ENCODE assay signal across 8 cellular contexts in genomic region chr1:26771643-26772321, GRCh38. TPM values are rescaled to one million over a fixed set of nuclear protein-coding genes. Genes with fewer than 3 reads are reported as not detected.
DNase-seq lines count a peak whose midpoint lies in the region; ATAC-seq and TF ChIP-seq lines count a peak whose summit lies in the region.

No MANE protein-coding gene starts in this region.

- H3K27ac Mint-ChIP-seq in CD4-positive, CD25-positive, alpha-beta regulatory T cell: peak overlapping the region in 2 of 3 donors; percentile 20 to 52
- H3K27ac Mint-ChIP-seq in activated T-helper 1 cell treated with anti-CD3 and anti-CD28 coated beads, Interleukin-12 subunit alpha, Interleukin-12 subunit beta, Interleukin-2, Interleukin-4 antibody, amounts not matched to agents 30 ng/mL and 10 ng/mL and 1 ng/mL, durations not matched to agents 14 hours and 24 hours and 36 hours: peak overlapping the region; percentile 64
- peak overlapping the region; percentile 55 for H3K27ac Mint-ChIP-seq in glutamatergic neuron (ENCODE audit: unreplicated experiment)

- H3K9me3 Mint-ChIP-seq in CD4-positive, CD25-positive, alpha-beta regulatory T cell: no peaks in the 10 kb centered on the region
- H3K9me3 Mint-ChIP-seq in activated T-helper 1 cell treated with anti-CD3 and anti-CD28 coated beads, Interleukin-12 subunit alpha, Interleukin-12 subunit beta, Interleukin-2, Interleukin-4 antibody, amounts not matched to agents 30 ng/mL and 10 ng/mL and 1 ng/mL, durations not matched to agents 14 hours and 24 hours and 36 hours: no peaks in the 10 kb centered on the region
- H3K9me3 Mint-ChIP-seq in glutamatergic neuron (ENCODE audit: unreplicated experiment): peaks cover 19% of the 10 kb centered on the region

- H3K9me3 ChIP-seq in CD4-positive, CD25-positive, alpha-beta regulatory T cell (ENCODE audit: control insufficient read depth in 2 of 2, low read length in 2 of 2): no peaks in the 10 kb centered on the region

- peaks cover 61% of the 10 kb centered on the region for H3K36me3 Mint-ChIP-seq in CD4-positive, CD25-positive, alpha-beta regulatory T cell
- peaks cover 80% of the 10 kb centered on the region for H3K36me3 Mint-ChIP-seq in activated T-helper 1 cell treated with anti-CD3 and anti-CD28 coated beads, Interleukin-12 subunit alpha, Interleukin-12 subunit beta, Interleukin-2, Interleukin-4 antibody, amounts not matched to agents 30 ng/mL and 10 ng/mL and 1 ng/mL, durations not matched to agents 14 hours and 24 hours and 36 hours (ENCODE audit: low read depth)
- H3K36me3 Mint-ChIP-seq in glutamatergic neuron (ENCODE audit: unreplicated experiment): peaks cover 11% of the 10 kb centered on the region

- no peak for TF ChIP-seq CTCF in glutamatergic neuron (IDR thresholded peaks at IDR 0.05; ENCODE audit: partially characterized antibody, unreplicated experiment)

- H3K4me3 ChIP-seq in CD4-positive, CD25-positive, alpha-beta regulatory T cell (ENCODE audit: low read depth, low read length): no peak overlapping the region

- peaks cover 97% of the 10 kb centered on the region for H3K36me3 ChIP-seq in CD4-positive, CD25-positive, alpha-beta regulatory T cell (ENCODE audit: control insufficient read depth, insufficient read depth, low read length)

- H3K27ac ChIP-seq in CD4-positive, CD25-positive, alpha-beta regulatory T cell (ENCODE audit: insufficient read depth, low read length, poor library complexity, severe bottlenecking): no peak overlapping the region

- no peak overlapping the region for H3K4me3 Mint-ChIP-seq in CD4-positive, CD25-positive, alpha-beta regulatory T cell
- no peak overlapping the region for H3K4me3 Mint-ChIP-seq in activated T-helper 1 cell treated with anti-CD3 and anti-CD28 coated beads, Interleukin-12 subunit alpha, Interleukin-12 subunit beta, Interleukin-2, Interleukin-4 antibody, amounts not matched to agents 30 ng/mL and 10 ng/mL and 1 ng/mL, durations not matched to agents 14 hours and 24 hours and 36 hours
- peak overlapping the region; percentile 25 for H3K4me3 Mint-ChIP-seq in glutamatergic neuron (ENCODE audit: unreplicated experiment)

- no peak for DNase-seq in CD4-positive, CD25-positive, alpha-beta regulatory T cell
- DNase-seq in activated T-helper 1 cell treated with anti-CD3 and anti-CD28 coated beads, Interleukin-12 subunit alpha, Interleukin-12 subunit beta, Interleukin-2, Interleukin-4 antibody, amounts not matched to agents 30 ng/mL and 10 ng/mL and 1 ng/mL, durations not matched to agents 14 hours and 24 hours and 36 hours (ENCODE audit: low spot score): no peak
- no peak for DNase-seq in glutamatergic neuron
- DNase-seq in sciatic nerve (ENCODE audit: low spot score): no peak
- no peak for DNase-seq in cerebellum (ENCODE audit: low spot score)
- DNase-seq in NCI-H2107 (lab: John Stamatoyannopoulos, UW): no peak

- intact Hi-C loops in activated T-helper 1 cell treated with anti-CD3 and anti-CD28 coated beads, Interleukin-12 subunit alpha, Interleukin-12 subunit beta, Interleukin-2, Interleukin-4 antibody, amounts not matched to agents 30 ng/mL and 10 ng/mL and 1 ng/mL, durations not matched to agents 14 hours and 24 hours and 36 hours (cut with micrococcal nuclease): loop anchor here (1.0 to 2.0 kb wide), 2 partner anchors 27 to 69 kb away; no protein-coding TSS in a partner anchor
- intact Hi-C loops in sciatic nerve (cut with DNase I): no loop called here

- peaks cover 0 to 17% (median 6%) of the 10 kb centered on the region in 4 donors for H3K4me1 Mint-ChIP-seq in CD4-positive, CD25-positive, alpha-beta regulatory T cell
- H3K4me1 Mint-ChIP-seq in activated T-helper 1 cell treated with anti-CD3 and anti-CD28 coated beads, Interleukin-12 subunit alpha, Interleukin-12 subunit beta, Interleukin-2, Interleukin-4 antibody, amounts not matched to agents 30 ng/mL and 10 ng/mL and 1 ng/mL, durations not matched to agents 14 hours and 24 hours and 36 hours (ENCODE audit: low read depth): peaks cover 40% of the 10 kb centered on the region
- H3K4me1 Mint-ChIP-seq in glutamatergic neuron (ENCODE audit: low read depth, unreplicated experiment): peaks cover 8% of the 10 kb centered on the region

- H3K27me3 Mint-ChIP-seq in CD4-positive, CD25-positive, alpha-beta regulatory T cell: no peaks in the 10 kb centered on the region
- no peaks in the 10 kb centered on the region for H3K27me3 Mint-ChIP-seq in activated T-helper 1 cell treated with anti-CD3 and anti-CD28 coated beads, Interleukin-12 subunit alpha, Interleukin-12 subunit beta, Interleukin-2, Interleukin-4 antibody, amounts not matched to agents 30 ng/mL and 10 ng/mL and 1 ng/mL, durations not matched to agents 14 hours and 24 hours and 36 hours (ENCODE audit: insufficient read depth)
- H3K27me3 Mint-ChIP-seq in glutamatergic neuron (ENCODE audit: unreplicated experiment): peaks cover 8% of the 10 kb centered on the region

- no peaks in the 10 kb centered on the region for H3K4me1 ChIP-seq in CD4-positive, CD25-positive, alpha-beta regulatory T cell (ENCODE audit: control insufficient read depth, insufficient read depth, low read length, poor library complexity, severe bottlenecking)

- no peaks in the 10 kb centered on the region for H3K27me3 ChIP-seq in CD4-positive, CD25-positive, alpha-beta regulatory T cell (ENCODE audit: control insufficient read depth, insufficient read depth, low read length)

- peak; percentile 45 to 50 for ATAC-seq in CD4-positive, CD25-positive, alpha-beta regulatory T cell (ENCODE audit: low read depth in 2 of 2)
- ATAC-seq in HG02642 (IDR thresholded peaks at IDR 0.05; ENCODE audit: poor library complexity, unreplicated experiment): peak; percentile 53
- peak; percentile 82 for ATAC-seq in sciatic nerve
- no peak for ATAC-seq in HG03442 (IDR thresholded peaks at IDR 0.05; ENCODE audit: unreplicated experiment)

RNA-seq across cellular contexts. Expression of gene PIGV, which starts 16.0 kb away (rescaled TPM):
- total RNA-seq in CD4-positive, CD25-positive, alpha-beta regulatory T cell: 8.6 TPM
- 10 to 100 TPM in 2 of 4 donors, 1 to 10 TPM in 2; 8.3 to 13.2 (median 9.8) TPM for polyA plus RNA-seq in CD4-positive, CD25-positive, alpha-beta regulatory T cell
- total RNA-seq in activated T-helper 1 cell treated with anti-CD3 and anti-CD28 coated beads, Interleukin-12 subunit alpha, Interleukin-12 subunit beta, Interleukin-2, Interleukin-4 antibody, amounts not matched to agents 30 ng/mL and 10 ng/mL and 1 ng/mL, durations not matched to agents 14 hours and 24 hours and 36 hours: 18.5 and 22.6 TPM in 2 replicates
- 6.7 TPM for total RNA-seq in glutamatergic neuron (ENCODE audit: unreplicated experiment)
- 10.6 TPM for total RNA-seq in sciatic nerve
- total RNA-seq in cerebellum: 6.5 TPM

RNA-seq across cellular contexts. Expression of gene ZDHHC18, which starts 54.7 kb away (rescaled TPM):
- 73.6 TPM for total RNA-seq in CD4-positive, CD25-positive, alpha-beta regulatory T cell
- polyA plus RNA-seq in CD4-positive, CD25-positive, alpha-beta regulatory T cell: 10 to 100 TPM in 2 of 4 donors, 1 to 10 TPM in 2; 4.4 to 14.8 (median 10.3) TPM
- 87.3 and 94.4 TPM in 2 replicates for total RNA-seq in activated T-helper 1 cell treated with anti-CD3 and anti-CD28 coated beads, Interleukin-12 subunit alpha, Interleukin-12 subunit beta, Interleukin-2, Interleukin-4 antibody, amounts not matched to agents 30 ng/mL and 10 ng/mL and 1 ng/mL, durations not matched to agents 14 hours and 24 hours and 36 hours
- total RNA-seq in glutamatergic neuron (ENCODE audit: unreplicated experiment): 52.6 TPM
- 21.2 TPM for total RNA-seq in sciatic nerve
- 8.4 TPM for total RNA-seq in cerebellum
